10 cellular contexts compared by ENCODE assay signal in genomic region chr11:116840224-116840745, GRCh38. TPM values are rescaled to one million over a fixed set of nuclear protein-coding genes. Genes with fewer than 3 reads are reported as not detected.
DNase-seq lines count a peak whose midpoint lies in the region; ATAC-seq and TF ChIP-seq lines count a peak whose summit lies in the region.
"Had no signal": no experiment of that assay in that cellular context is flagged by ENCODE, and none has a peak within 500 bp of the region (broad histone marks: within the 10 kb centered on the region; RNA-seq: fewer than 3 reads in every experiment).

No MANE protein-coding gene starts in this region.

- no peak overlapping the region for H3K4me3 Mint-ChIP-seq in activated CD8-positive, alpha-beta T cell treated with anti-CD3 and anti-CD28 coated beads, Interleukin-2, amount 10 ng/mL, durations not matched to agents 7 days and 5 days

- TF ChIP-seq CTCF in heart right ventricle (IDR thresholded peaks at IDR 0.05): peak in 7 of 9 donors; percentile 12 to 49 (median 31)
- TF ChIP-seq CTCF in OCI-LY3 (IDR thresholded peaks at IDR 0.05; ENCODE audit: low read depth, low read length): 0 out of 2 replicates have a peak, but pooled peaks have one; percentile 18
- TF ChIP-seq CTCF in foreskin fibroblast (IDR thresholded peaks at IDR 0.05; ENCODE audit: low read depth, low read length): peak; percentile 53
- TF ChIP-seq CTCF in adrenal gland (IDR thresholded peaks at IDR 0.05): no peak

- no peaks in the 10 kb centered on the region for H3K27me3 Mint-ChIP-seq in activated CD8-positive, alpha-beta T cell treated with anti-CD3 and anti-CD28 coated beads, Interleukin-2, amount 10 ng/mL, durations not matched to agents 7 days and 5 days (ENCODE audit: low read depth)

- POLR2A ChIA-PET in activated CD8-positive, alpha-beta T cell treated with anti-CD3 and anti-CD28 coated beads, Interleukin-2, amount 10 ng/mL, durations not matched to agents 7 days and 5 days (lab: Charles Lee): interaction anchor here (0.6 to 4.0 kb wide), 2 partner anchors 13 to 46 kb away, joined by 3 to 14 read pairs; no protein-coding TSS in a partner anchor

- no peak for ATAC-seq in heart right ventricle
- ATAC-seq in Right ventricle myocardium superior (ENCODE audit: poor library complexity): no peak
- ATAC-seq in GM19023 (IDR thresholded peaks at IDR 0.05; ENCODE audit: unreplicated experiment): no peak
- ATAC-seq in activated CD8-positive, alpha-beta T cell treated with anti-CD3 and anti-CD28 coated beads, Interleukin-2, amount 10 ng/mL, durations not matched to agents 7 days and 5 days: no peak

- no peak overlapping the region for H3K4me3 ChIP-seq in heart right ventricle
- H3K4me3 ChIP-seq in OCI-LY3 (ENCODE audit: low read length): no peak overlapping the region
- no peak overlapping the region for H3K4me3 ChIP-seq in foreskin fibroblast (ENCODE audit: low read depth in 1 of 2, low read length in 2 of 2)
- no peak overlapping the region for H3K4me3 ChIP-seq in adrenal gland
- H3K4me3 ChIP-seq: colonic mucosa had no signal

- no peaks in the 10 kb centered on the region for H4K20me1 ChIP-seq in OCI-LY3 (ENCODE audit: insufficient read depth, low read length)

- H3K27ac ChIP-seq in heart right ventricle (peak overlapping the region in 1 of 10 donors; percentile 4), OCI-LY3 (ENCODE audit: low read length) (no peak overlapping the region), adrenal gland (no peak overlapping the region)
- H3K27ac ChIP-seq: colonic mucosa had no signal

- H3K27me3 ChIP-seq in heart right ventricle: no peaks in the 10 kb centered on the region
- no peaks in the 10 kb centered on the region for H3K27me3 ChIP-seq in OCI-LY3 (ENCODE audit: low read depth, low read length)
- no peaks in the 10 kb centered on the region for H3K27me3 ChIP-seq in adrenal gland
- H3K27me3 ChIP-seq: colonic mucosa had no signal

- no peak overlapping the region for H3K27ac Mint-ChIP-seq in activated CD8-positive, alpha-beta T cell treated with anti-CD3 and anti-CD28 coated beads, Interleukin-2, amount 10 ng/mL, durations not matched to agents 7 days and 5 days

- intact Hi-C loops in heart right ventricle (cut with DNase I): no loop called here
- intact Hi-C loops in Right ventricle myocardium superior (cut with DNase I): no loop called here
- intact Hi-C loops in adrenal gland (cut with DNase I): no loop called here

- H3K9me3 ChIP-seq in heart right ventricle: no peaks in the 10 kb centered on the region
- no peaks in the 10 kb centered on the region for H3K9me3 ChIP-seq in OCI-LY3 (ENCODE audit: insufficient read depth, low read length)
- H3K9me3 ChIP-seq in adrenal gland (replicated peaks in 1 of 3): no peaks in the 10 kb centered on the region
- H3K9me3 ChIP-seq: colonic mucosa had no signal

- peaks cover 0 to 28% (median 4%) of the 10 kb centered on the region in 9 donors for H3K36me3 ChIP-seq in heart right ventricle
- H3K36me3 ChIP-seq in OCI-LY3 (replicated peaks; ENCODE audit: low read depth, low read length): peaks cover 10% of the 10 kb centered on the region
- peaks cover 0 to 13% of the 10 kb centered on the region in 2 donors for H3K36me3 ChIP-seq in adrenal gland (replicated peaks in 1 of 2)

- TF ChIP-seq POLR2A in adrenal gland (IDR thresholded peaks at IDR 0.05): no peak

- H3K4me1 ChIP-seq in heart right ventricle (peaks cover 11 to 54% (median 30%) of the 10 kb centered on the region in 9 donors), OCI-LY3 (ENCODE audit: low read length) (peaks cover 2% of the 10 kb centered on the region; the same call in 1 of the 2 replicates), adrenal gland (replicated peaks in 1 of 2) (peaks cover 6 to 12% of the 10 kb centered on the region in 2 donors)

- CTCF ChIA-PET in activated CD8-positive, alpha-beta T cell treated with anti-CD3 and anti-CD28 coated beads, Interleukin-2, amount 10 ng/mL, durations not matched to agents 7 days and 5 days (lab: Charles Lee): interaction anchor here (0.6 to 2.5 kb wide), 5 partner anchors 10 to 108 kb away, joined by 3 to 11 read pairs (median 5); partner anchors contain the start of gene APOA5

- H3K4me2 ChIP-seq in OCI-LY3 (ENCODE audit: low read length): no peak overlapping the region

- no peak overlapping the region for H2AFZ ChIP-seq in OCI-LY3 (ENCODE audit: low read depth, low read length)

- peaks cover 6% of the 10 kb centered on the region for H3K36me3 Mint-ChIP-seq in activated CD8-positive, alpha-beta T cell treated with anti-CD3 and anti-CD28 coated beads, Interleukin-2, amount 10 ng/mL, durations not matched to agents 7 days and 5 days (ENCODE audit: low read depth)

- H3K4me1 Mint-ChIP-seq in activated CD8-positive, alpha-beta T cell treated with anti-CD3 and anti-CD28 coated beads, Interleukin-2, amount 10 ng/mL, durations not matched to agents 7 days and 5 days (ENCODE audit: low read depth): peaks cover 13% of the 10 kb centered on the region

- 54 to 58% methylated on average over 6 of the region's 6 CpGs for WGBS in heart right ventricle, 2 donors
- WGBS in adrenal gland, 4 donors: 45 to 74% (median 53%) methylated on average over 4 to 6 of the region's 6 CpGs

- H3K9me3 Mint-ChIP-seq in activated CD8-positive, alpha-beta T cell treated with anti-CD3 and anti-CD28 coated beads, Interleukin-2, amount 10 ng/mL, durations not matched to agents 7 days and 5 days (ENCODE audit: insufficient read depth): no peaks in the 10 kb centered on the region

- no peak overlapping the region for H3K9ac ChIP-seq in OCI-LY3 (ENCODE audit: low read length)

- no peaks in the 10 kb centered on the region for H3K79me2 ChIP-seq in OCI-LY3 (ENCODE audit: low read length)

- DNase-seq in heart right ventricle (no peak), Right ventricle myocardium superior (no peak), foreskin fibroblast (peak; percentile 38 to 72), DMS114 treated with DMSO at 0.1 percent for 48 hours (lab: John Stamatoyannopoulos, UW; ENCODE audit: unreplicated experiment) (no peak), adrenal gland (no peak)
- DNase-seq in activated CD8-positive, alpha-beta T cell treated with anti-CD3 and anti-CD28 coated beads, Interleukin-2, amount 10 ng/mL, durations not matched to agents 7 days and 5 days: no peak
- DNase-seq: colonic mucosa had no signal

RNA-seq across cellular contexts. Expression of gene APOA1, which starts 2.9 kb away (rescaled TPM):
- 100 to 1,000 TPM in 2 of 10 donors, 10 to 100 TPM in 7, 1 to 10 TPM in 1; 3.8 to 178 (median 69.1) TPM for total RNA-seq in heart right ventricle
- 100 to 1,000 TPM in 1 of 2 donors, 10 to 100 TPM in 1; 71.5 to 398 TPM for polyA plus RNA-seq in heart right ventricle
- total RNA-seq in Right ventricle myocardium superior: 8.4 TPM
- total RNA-seq in adrenal gland: 1 to 10 TPM in 3 of 8 donors, under 1 TPM in 1, not detected in 4; 0.28 to 3.0 (median 2.2) TPM
- 1 to 10 TPM in 2 of 3 donors, under 1 TPM in 1; 0.62 to 7.2 (median 6.1) TPM for polyA plus RNA-seq in adrenal gland
- total RNA-seq in activated CD8-positive, alpha-beta T cell treated with anti-CD3 and anti-CD28 coated beads, Interleukin-2, amount 10 ng/mL, durations not matched to agents 7 days and 5 days: not detected

RNA-seq across cellular contexts. Expression of gene APOC3, which starts 10.6 kb away (rescaled TPM):
- total RNA-seq in heart right ventricle (under 1 TPM in 1 of 10 donors, not detected in 9; 0.64 TPM), Right ventricle myocardium superior (0.46 TPM), adrenal gland (1 to 10 TPM in 2 of 8 donors, under 1 TPM in 1, not detected in 5; 0.84 to 3.1 (median 2.9) TPM)
- polyA plus RNA-seq in heart right ventricle (under 1 TPM in 1 of 2 donors, not detected in 1; 0.12 TPM), adrenal gland (1 to 10 TPM in 2 of 3 donors, under 1 TPM in 1; 0.20 to 1.6 (median 1.0) TPM)
- total RNA-seq in activated CD8-positive, alpha-beta T cell treated with anti-CD3 and anti-CD28 coated beads, Interleukin-2, amount 10 ng/mL, durations not matched to agents 7 days and 5 days: not detected
- total RNA-seq: HT1080 had no signal

RNA-seq across cellular contexts. Expression of gene APOA4, which starts 17.2 kb away (rescaled TPM):
- under 1 TPM in 2 of 10 donors, not detected in 8; 0.26 to 0.28 TPM for total RNA-seq in heart right ventricle
- polyA plus RNA-seq in heart right ventricle: under 1 TPM in 1 of 2 donors, not detected in 1; 0.75 TPM
- not detected for total RNA-seq in Right ventricle myocardium superior
- not detected for total RNA-seq in adrenal gland
- polyA plus RNA-seq in adrenal gland: under 1 TPM in 1 of 3 donors, not detected in 2; 0.17 TPM
- total RNA-seq in activated CD8-positive, alpha-beta T cell treated with anti-CD3 and anti-CD28 coated beads, Interleukin-2, amount 10 ng/mL, durations not matched to agents 7 days and 5 days: not detected
- total RNA-seq: colonic mucosa, HT1080 had no signal

RNA-seq across cellular contexts. Expression of gene APOA5, which starts 48.6 kb away (rescaled TPM):
- total RNA-seq in heart right ventricle (not detected), Right ventricle myocardium superior (not detected), adrenal gland (under 1 TPM in 2 of 8 donors, not detected in 6; 0.11 to 0.54 TPM)
- polyA plus RNA-seq in heart right ventricle (not detected), adrenal gland (not detected)
- not detected for total RNA-seq in activated CD8-positive, alpha-beta T cell treated with anti-CD3 and anti-CD28 coated beads, Interleukin-2, amount 10 ng/mL, durations not matched to agents 7 days and 5 days
- total RNA-seq: HT1080 had no signal

RNA-seq across cellular contexts. Expression of gene ZPR1, which starts 52.5 kb away (rescaled TPM):
- total RNA-seq in heart right ventricle: 10 to 100 TPM; 17.3 to 32.9 (median 22.6) TPM
- polyA plus RNA-seq in heart right ventricle: 10 to 100 TPM in 1 of 2 donors, 1 to 10 TPM in 1; 5.5 to 44.7 TPM
- total RNA-seq in Right ventricle myocardium superior: 15.9 TPM
- total RNA-seq in adrenal gland: 10 to 100 TPM; 10.8 to 61.8 (median 28.1) TPM
- polyA plus RNA-seq in adrenal gland: 10 to 100 TPM; 10.5 to 63.6 (median 11.0) TPM
- total RNA-seq in activated CD8-positive, alpha-beta T cell treated with anti-CD3 and anti-CD28 coated beads, Interleukin-2, amount 10 ng/mL, durations not matched to agents 7 days and 5 days: 10 to 100 TPM; 60.5 to 62.0 TPM

Comparison
In these comparisons a context has a peak if more than half of its experiments do, and no peak if none do; other contexts are left out.
1. DNase-seq: peak in foreskin fibroblast (2 of 2); none in heart right ventricle (0 of 2), Right ventricle myocardium superior (single experiment), DMS114 treated with DMSO at 0.1 percent for 48 hours (single experiment), adrenal gland (0 of 7) and activated CD8-positive, alpha-beta T cell treated with anti-CD3 and anti-CD28 coated beads, Interleukin-2, amount 10 ng/mL, durations not matched to agents 7 days and 5 days (single experiment).
2. CTCF ChIP-seq: peak in heart right ventricle (7 of 9), OCI-LY3 (single experiment) and foreskin fibroblast (single experiment); none in adrenal gland (0 of 6).